ENCODE assay signal across 18 cellular contexts in genomic region chr11:110833033-110833484, GRCh38.
DNase-seq lines count a peak whose midpoint lies in the region; ATAC-seq and TF ChIP-seq lines count a peak whose summit lies in the region.
"Had no signal": no experiment of that assay in that cellular context is flagged by ENCODE, and none has a peak within 500 bp of the region (broad histone marks: within the 10 kb centered on the region; RNA-seq: fewer than 3 reads in every experiment).

No MANE protein-coding gene starts in this region.

- H3K4me3 ChIP-seq in choroid plexus epithelial cell (ENCODE audit: low read depth, low read length) = no peak overlapping the region
- H3K4me3 ChIP-seq: sigmoid colon had no signal

- intact Hi-C loops in left colon (cut with DNase I, micrococcal nuclease) = no loop called here

- DNase-seq in COLO829 (ENCODE audit: low spot score) (peak; percentile 48), LHCN-M2 (ENCODE audit: low read depth) (peak; percentile 78), choroid plexus epithelial cell (ENCODE audit: low read depth) (peak; percentile 72), omental fat pad (ENCODE audit: low spot score) (no peak), left colon (no peak), NCI-H2029 treated with DMSO at 0.1 percent for 48 hours (lab: John Stamatoyannopoulos, UW) (no peak)
- DNase-seq: activated CD8-positive, alpha-beta memory T cell treated with anti-CD3 and anti-CD28 coated beads, Interleukin-2, amount 10 ng/mL, durations not matched to agents 7 days and 5 days; aorta; CD4-positive, alpha-beta memory T cell; effector CD8-positive, alpha-beta T cell; hippocampal formation; left ventricle myocardium superior; NCI-H1436 treated with DMSO at 0.1 percent for 48 hours; NCI-H524; sigmoid colon; T1000 had no signal

- ATAC-seq in omental fat pad (ENCODE audit: low FRiP score) (peak; percentile 67), GM18870 (IDR thresholded peaks at IDR 0.05; ENCODE audit: unreplicated experiment) (no peak), HG03095 (IDR thresholded peaks at IDR 0.05; ENCODE audit: unreplicated experiment) (no peak), left colon (no peak)
- ATAC-seq: activated CD8-positive, alpha-beta memory T cell treated with anti-CD3 and anti-CD28 coated beads, Interleukin-2, amount 10 ng/mL, durations not matched to agents 7 days and 5 days; left ventricle myocardium superior had no signal

- TF ChIP-seq CTCF in choroid plexus epithelial cell (conservative IDR thresholded peaks at IDR 0.05; ENCODE audit: low read depth, low read length) (no peak), omental fat pad (IDR thresholded peaks at IDR 0.05) (no peak)

Comparison
In these comparisons a context has a peak if more than half of its experiments do, and no peak if none do; other contexts are left out.
1. DNase-seq: peak in COLO829 (single experiment), LHCN-M2 (single experiment) and choroid plexus epithelial cell (single experiment); none in omental fat pad (single experiment), left colon (0 of 2) and NCI-H2029 treated with DMSO at 0.1 percent for 48 hours (single experiment).